ENCODE assay signal across 16 cellular contexts in genomic region chr12:114757926-114758325, GRCh38.
DNase-seq lines count a peak whose midpoint lies in the region; ATAC-seq and TF ChIP-seq lines count a peak whose summit lies in the region.
"Had no signal": no experiment of that assay in that cellular context is flagged by ENCODE, and none has a peak within 500 bp of the region (broad histone marks: within the 10 kb centered on the region; RNA-seq: fewer than 3 reads in every experiment).

No MANE protein-coding gene starts in this region.

- DNase-seq in M059J (ENCODE audit: low read depth) (peak; percentile 90), astrocyte of the cerebellum (ENCODE audit: low read depth) (peak; percentile 3), T-helper 2 cell (no peak)
- no peak for DNase-seq in T-helper 2 cell treated with Interferon-gamma antibody and Interleukin-4, amounts not matched to agents 5 μg/mL and 100 μg/mL, for 36 hours (ENCODE audit: low spot score)
- DNase-seq: Calu3; CD8-positive, alpha-beta T cell; DMS79 treated with DMSO at 0.1 percent for 48 hours; GF-D8; GOT3; H7; HFFc6 had no signal

- H3K4me1 Mint-ChIP-seq in nephron: peaks cover 36% of the 10 kb centered on the region
- no peaks in the 10 kb centered on the region for H3K4me1 Mint-ChIP-seq in T-helper 2 cell treated with Interferon-gamma antibody and Interleukin-4, amounts not matched to agents 5 μg/mL and 100 μg/mL, for 36 hours (ENCODE audit: low read depth)
- H3K4me1 Mint-ChIP-seq: B cell had no signal

- ATAC-seq in HG03571 (IDR thresholded peaks at IDR 0.05; ENCODE audit: unreplicated experiment): no peak
- ATAC-seq: CD8-positive, alpha-beta T cell; HCT116 had no signal

- peak overlapping the region in 2 of 3 experiments; percentile 31 to 66 for H3K27ac Mint-ChIP-seq in nephron
- no peak overlapping the region for H3K27ac Mint-ChIP-seq in T-helper 2 cell treated with Interferon-gamma antibody and Interleukin-4, amounts not matched to agents 5 μg/mL and 100 μg/mL, for 36 hours
- H3K27ac Mint-ChIP-seq: B cell; CD8-positive, alpha-beta T cell; HFFc6 had no signal

- no peak for TF ChIP-seq CTCF in astrocyte of the cerebellum (IDR thresholded peaks at IDR 0.05; ENCODE audit: low read depth, low read length, missing control alignments)
- no peak for TF ChIP-seq CTCF in nephron (IDR thresholded peaks at IDR 0.05; ENCODE audit: unreplicated experiment in 3 of 3)

- H3K4me3 Mint-ChIP-seq in nephron: no peak overlapping the region
- H3K4me3 Mint-ChIP-seq in T-helper 2 cell treated with Interferon-gamma antibody and Interleukin-4, amounts not matched to agents 5 μg/mL and 100 μg/mL, for 36 hours: no peak overlapping the region
- H3K4me3 Mint-ChIP-seq: B cell; CD8-positive, alpha-beta T cell; HFFc6 had no signal

- H3K4me3 ChIP-seq in astrocyte of the cerebellum (ENCODE audit: low read depth, low read length): no peak overlapping the region
- H3K4me3 ChIP-seq: BLaER1 treated with 17β-estradiol and CSF1 and Interleukin-3, amounts not matched to agents 10 nM and 100 nM had no signal

- peaks cover 14% of the 10 kb centered on the region for H3K27me3 Mint-ChIP-seq in nephron (ENCODE audit: low read depth)
- no peaks in the 10 kb centered on the region for H3K27me3 Mint-ChIP-seq in T-helper 2 cell treated with Interferon-gamma antibody and Interleukin-4, amounts not matched to agents 5 μg/mL and 100 μg/mL, for 36 hours (ENCODE audit: low read depth)
- H3K27me3 Mint-ChIP-seq: B cell had no signal

- H3K36me3 Mint-ChIP-seq in nephron (ENCODE audit: low read depth): no peaks in the 10 kb centered on the region
- H3K36me3 Mint-ChIP-seq in T-helper 2 cell treated with Interferon-gamma antibody and Interleukin-4, amounts not matched to agents 5 μg/mL and 100 μg/mL, for 36 hours (ENCODE audit: low read depth): no peaks in the 10 kb centered on the region
- H3K36me3 Mint-ChIP-seq: CD8-positive, alpha-beta T cell had no signal

- in situ Hi-C loops in astrocyte of the cerebellum (cut with HindIII; ENCODE audit: low sequenced_read_pairs): no loop called here

- no peaks in the 10 kb centered on the region for H3K9me3 Mint-ChIP-seq in nephron
- no peaks in the 10 kb centered on the region for H3K9me3 Mint-ChIP-seq in T-helper 2 cell treated with Interferon-gamma antibody and Interleukin-4, amounts not matched to agents 5 μg/mL and 100 μg/mL, for 36 hours
- H3K9me3 Mint-ChIP-seq: CD8-positive, alpha-beta T cell; HFFc6 had no signal

Comparison
In these comparisons a context has a peak if more than half of its experiments do, and no peak if none do; other contexts are left out.
1. DNase-seq: peak in M059J (single experiment) and astrocyte of the cerebellum (single experiment); none in T-helper 2 cell (0 of 5) and T-helper 2 cell treated with Interferon-gamma antibody and Interleukin-4, amounts not matched to agents 5 μg/mL and 100 μg/mL, for 36 hours (single experiment).